Comparison of ENCODE assay signal across 8 cellular contexts in genomic region chr1:1058921-1059493, GRCh38. TPM values are rescaled to one million over a fixed set of nuclear protein-coding genes. Genes with fewer than 3 reads are reported as not detected.
A peak's percentile ranks its signal among the peaks of the same experiment; 100 is the strongest.
DNase-seq lines count a peak whose midpoint lies in the region; ATAC-seq, FAIRE-seq and TF ChIP-seq lines count a peak whose summit lies in the region.

No MANE protein-coding gene starts in this region.

- 0 out of 2 replicates have a peak, but pooled peaks have one; percentile 34 for TF ChIP-seq POLR2A in GM12878 (IDR thresholded peaks at IDR 0.05; ENCODE audit: low read depth, low read length)

- CTCF ChIA-PET in GM12878 (lab: Yijun Ruan, JAX), result interaction anchor here (0.7 to 8.7 kb wide), 10 partner anchors 15 to 154 kb away, joined by 3 to 83 read pairs (median 4); partner anchors contain the start of genes ISG15 and PLEKHN1

- BruUV-seq in GM12878 (replicated peaks; lab: Mats Ljungman, UMichigan), result no TSS peak

- H3K27me3 Mint-ChIP-seq in type B pancreatic cell, result peaks cover 40% of the 10 kb centered on the region

- in situ Hi-C loops in GM12878 (cut with MboI), result no loop called here

- no peak overlapping the region for H3K27ac Mint-ChIP-seq in type B pancreatic cell

- H3K4me1 ChIP-seq in GM12878 (ENCODE audit: control insufficient read depth, insufficient read depth, low read length), result peaks cover 24% of the 10 kb centered on the region

- DNase-seq in activated gamma-delta T cell treated with Interleukin-2 at 50 U/mL for 16 hours (peak; percentile 29), activated gamma-delta T cell (lab: John Stamatoyannopoulos, UW) (no peak), NCI-H2227 (lab: John Stamatoyannopoulos, UW; ENCODE audit: unreplicated experiment) (peak; percentile 70), GM12878 (ENCODE audit: low read depth, low spot score) (no peak), left colon (peak in 1 of 2 donors; percentile 39), type B pancreatic cell (ENCODE audit: extremely low spot score, unreplicated experiment) (no peak), COR-L47 (lab: John Stamatoyannopoulos, UW) (no peak)

- SMC1A ChIA-PET in GM12878 (lab: Charles Lee; ENCODE audit: uncharacterized antibody, unreplicated experiment), result interaction anchor here (1.0 to 1.1 kb wide), 2 partner anchors 26 to 83 kb away, joined by 3 read pairs; no protein-coding TSS in a partner anchor

- no peaks in the 10 kb centered on the region for H3K79me2 ChIP-seq in GM12878 (ENCODE audit: control insufficient read depth, insufficient read depth, low read length)

- no peak for TF ChIP-seq EP300 in GM12878 (IDR thresholded peaks at IDR 0.05; ENCODE audit: borderline replicate concordance in 1 of 2, control insufficient read depth in 1 of 2, low read depth in 2 of 2, low read length in 2 of 2)

- peak overlapping the region; percentile 67; the same call in 1 of the 2 replicates for H3K4me3 ChIP-seq in GM12878

- RAD21 ChIA-PET in GM12878 (lab: Charles Lee; ENCODE audit: unreplicated experiment), result interaction anchor here (1.0 to 1.6 kb wide), 9 partner anchors 20 to 153 kb away, joined by 3 to 15 read pairs (median 4); partner anchors contain the start of gene ISG15

- 2% methylated on average over 35 of the region's 48 CpGs for WGBS in GM12878 (ENCODE audit: insufficient coverage, insufficient replicate concordance, low lambda C conversion rate, missing lambda C conversion rate)

- H3K36me3 ChIP-seq in GM12878 (ENCODE audit: control insufficient read depth in 2 of 2, insufficient read depth in 2 of 2, low read length in 1 of 2), result peaks cover 0 to 3% of the 10 kb centered on the region in 2 experiments; a peak in 1 of 4 replicates

- ATAC-seq in HG02623 (IDR thresholded peaks at IDR 0.05; ENCODE audit: unreplicated experiment) (peak; percentile 25), GM12878 (peak; percentile 49), left colon (peak; percentile 17)

- no peak for FAIRE-seq in GM12878 (lab: Jason Lieb, UNC)

- no peaks in the 10 kb centered on the region for H3K27me3 ChIP-seq in GM12878 (replicated peaks in 1 of 2; ENCODE audit: control insufficient read depth in 2 of 2, insufficient read depth in 2 of 2, low read length in 1 of 2)

- peak overlapping the region; percentile 99 for H3K4me2 ChIP-seq in GM12878 (ENCODE audit: control insufficient read depth, insufficient read depth)

- H2AFZ ChIP-seq in GM12878 (ENCODE audit: control insufficient read depth, low read depth, low read length), result peak overlapping the region; percentile 72

- no peak overlapping the region for H3K27ac ChIP-seq in GM12878 (ENCODE audit: control insufficient read depth, insufficient read depth)

- no peaks in the 10 kb centered on the region for H3K36me3 Mint-ChIP-seq in type B pancreatic cell

- peak overlapping the region; percentile 79 for H3K4me3 Mint-ChIP-seq in type B pancreatic cell

- H3K9me3 Mint-ChIP-seq in type B pancreatic cell, result no peaks in the 10 kb centered on the region

- H4K20me1 ChIP-seq in GM12878 (ENCODE audit: control insufficient read depth, insufficient read depth), result no peaks in the 10 kb centered on the region

- intact Hi-C loops in GM12878 (cut with micrococcal nuclease; ENCODE audit: unreplicated experiment), result loop anchor here (1.0 kb wide), 1 partner anchor 26 kb away; no protein-coding TSS in a partner anchor
- intact Hi-C loops in left colon (cut with DNase I, micrococcal nuclease), result no loop called here

- TF ChIP-seq CTCF in GM12878 (IDR thresholded peaks at IDR 0.05 in 2 of 3, conservative IDR thresholded peaks at IDR 0.05 in 1 of 3; ENCODE audit: control insufficient read depth in 2 of 3, extremely low read depth in 1 of 3, insufficient read depth in 1 of 3, low read depth in 3 of 3, low read length in 3 of 3), result peak in 2 of 3 experiments; percentile 35 to 52; a peak in 3 of 6 replicates
- peak; percentile 69 for TF ChIP-seq CTCF in type B pancreatic cell (conservative IDR thresholded peaks at IDR 0.05)

- no peak for TF ChIP-seq RAD21 in GM12878 (IDR thresholded peaks at IDR 0.05; ENCODE audit: insufficient read depth, low read depth, low read length)

- H3K4me1 Mint-ChIP-seq in type B pancreatic cell (ENCODE audit: unreplicated experiment), result peaks cover 5% of the 10 kb centered on the region

- no peaks in the 10 kb centered on the region for H3K9me3 ChIP-seq in GM12878 (replicated peaks; ENCODE audit: control insufficient read depth, insufficient read depth, low read length)

- POLR2A ChIA-PET in GM12878 (lab: Charles Lee), result interaction anchor here (0.6 to 1.9 kb wide), 6 partner anchors 19 to 192 kb away, joined by 3 to 9 read pairs (median 4); partner anchors contain the start of gene ISG15

- peak overlapping the region; percentile 8; the same call in 1 of the 2 replicates for H3K9ac ChIP-seq in GM12878 (ENCODE audit: control insufficient read depth, insufficient read depth, low read length)

RNA-seq across cellular contexts. Expression of gene RNF223, which starts 15.1 kb away (rescaled TPM):
- total RNA-seq in GM12878 (2013; cell fraction: nucleolus; rRNA removed), result 0.33 TPM in 1 of 2 replicates, not detected in the other
- total RNA-seq in GM12878 (2014; rRNA removed) (0.06 TPM in 1 of 2 replicates, not detected in the other), GM12878 (2014; rRNA removed; fragmentation: Illumina TruSeq; extraction: Trizol) (not detected in 2 replicates), GM12878 (2021) (not detected in 2 replicates), left colon (1 to 10 TPM; 3.4 to 5.3 TPM), type B pancreatic cell (ENCODE audit: low replicate concordance) (1.2 and 2.5 TPM in 2 replicates)
- polyA plus RNA-seq in GM12878 (2011; ENCODE audit: low read depth), result not detected
- polyA plus RNA-seq in GM12878 (2011; rRNA removed) (not detected in 2 replicates), GM12878 (2014; fragmentation: Illumina TruSeq; extraction: Trizol) (not detected in 2 replicates), GM12878 (2014; fragmentation: Nextera tagmentation; extraction: Ambion mirVana) (not detected), GM12878 (2014; rRNA removed) (not detected in 2 replicates), GM12878 (2016; fragmentation: Nextera tagmentation; extraction: Ambion mirVana) (not detected)
- not detected in 2 replicates for polyA plus RNA-seq in GM12878 (2011; cell fraction: cytosol; rRNA removed)
- not detected in 2 replicates for polyA plus RNA-seq in GM12878 (2011; cell fraction: nucleus; rRNA removed)
- 0.11 and 0.21 TPM in 2 replicates for polyA plus RNA-seq in GM12878 (2012)
- polyA minus RNA-seq in GM12878 (2011; rRNA and poly(A)+ RNA removed), result not detected in 2 replicates
- polyA minus RNA-seq in GM12878 (2011; cell fraction: cytosol; rRNA and poly(A)+ RNA removed), result not detected in 2 replicates
- not detected in 2 replicates for polyA minus RNA-seq in GM12878 (2011; cell fraction: nucleus; rRNA and poly(A)+ RNA removed)

RNA-seq across cellular contexts. Expression of gene AGRN, which starts 39.1 kb away (rescaled TPM):
- total RNA-seq in GM12878 (2013; cell fraction: nucleolus; rRNA removed), result 203 and 241 TPM in 2 replicates
- total RNA-seq in GM12878 (2014; rRNA removed) (10.0 and 11.0 TPM in 2 replicates), GM12878 (2014; rRNA removed; fragmentation: Illumina TruSeq; extraction: Trizol) (3.1 and 3.6 TPM in 2 replicates), GM12878 (2021) (40.4 and 41.8 TPM in 2 replicates), left colon (10 to 100 TPM; 54.0 to 59.5 TPM), type B pancreatic cell (ENCODE audit: low replicate concordance) (166 and 285 TPM in 2 replicates)
- 16.8 TPM for polyA plus RNA-seq in GM12878 (2011; ENCODE audit: low read depth)
- polyA plus RNA-seq in GM12878 (2011; rRNA removed) (13.3 and 21.7 TPM in 2 replicates), GM12878 (2014; fragmentation: Illumina TruSeq; extraction: Trizol) (5.0 and 6.3 TPM in 2 replicates), GM12878 (2014; fragmentation: Nextera tagmentation; extraction: Ambion mirVana) (under 1 TPM; 0.02 TPM), GM12878 (2014; rRNA removed) (23.7 and 25.1 TPM in 2 replicates), GM12878 (2016; fragmentation: Nextera tagmentation; extraction: Ambion mirVana) (under 1 TPM; 0.95 to 0.96 TPM)
- polyA plus RNA-seq in GM12878 (2011; cell fraction: cytosol; rRNA removed), result 32.2 and 37.6 TPM in 2 replicates
- polyA plus RNA-seq in GM12878 (2011; cell fraction: nucleus; rRNA removed), result 468 and 475 TPM in 2 replicates
- polyA plus RNA-seq in GM12878 (2012), result 33.2 and 37.4 TPM in 2 replicates
- polyA minus RNA-seq in GM12878 (2011; rRNA and poly(A)+ RNA removed), result 27.1 and 40.5 TPM in 2 replicates
- 25.4 and 29.5 TPM in 2 replicates for polyA minus RNA-seq in GM12878 (2011; cell fraction: cytosol; rRNA and poly(A)+ RNA removed)
- polyA minus RNA-seq in GM12878 (2011; cell fraction: nucleus; rRNA and poly(A)+ RNA removed), result 65.0 and 71.8 TPM in 2 replicates

RNA-seq across cellular contexts. Expression of gene ISG15, which starts 45.7 kb away (rescaled TPM):
- 7.8 and 8.2 TPM in 2 replicates for total RNA-seq in GM12878 (2013; cell fraction: nucleolus; rRNA removed)
- total RNA-seq in GM12878 (2014; rRNA removed), result 357 and 384 TPM in 2 replicates
- 72.7 and 74.1 TPM in 2 replicates for total RNA-seq in GM12878 (2014; rRNA removed; fragmentation: Illumina TruSeq; extraction: Trizol)
- 282 and 338 TPM in 2 replicates for total RNA-seq in GM12878 (2021)
- 95.7 TPM for polyA plus RNA-seq in GM12878 (2011; ENCODE audit: low read depth)
- 108 and 314 TPM in 2 replicates for polyA plus RNA-seq in GM12878 (2011; rRNA removed)
- polyA plus RNA-seq in GM12878 (2011; cell fraction: cytosol; rRNA removed), result 516 and 935 TPM in 2 replicates
- polyA plus RNA-seq in GM12878 (2011; cell fraction: nucleus; rRNA removed), result 365 and 403 TPM in 2 replicates
- 362 and 375 TPM in 2 replicates for polyA plus RNA-seq in GM12878 (2012)
- 1.3 and 7.8 TPM in 2 replicates for polyA plus RNA-seq in GM12878 (2014; fragmentation: Illumina TruSeq; extraction: Trizol)
- polyA plus RNA-seq in GM12878 (2014; fragmentation: Nextera tagmentation; extraction: Ambion mirVana), result 100 to 1,000 TPM in 1 of 2 experiments, 10 to 100 TPM in 1; 68.9 to 126 TPM
- polyA plus RNA-seq in GM12878 (2014; rRNA removed), result 378 and 409 TPM in 2 replicates
- 100 to 1,000 TPM; 266 to 307 TPM for polyA plus RNA-seq in GM12878 (2016; fragmentation: Nextera tagmentation; extraction: Ambion mirVana)
- 73.1 and 231 TPM in 2 replicates for polyA minus RNA-seq in GM12878 (2011; rRNA and poly(A)+ RNA removed)
- polyA minus RNA-seq in GM12878 (2011; cell fraction: cytosol; rRNA and poly(A)+ RNA removed), result 81.3 and 93.7 TPM in 2 replicates
- 59.8 and 76.6 TPM in 2 replicates for polyA minus RNA-seq in GM12878 (2011; cell fraction: nucleus; rRNA and poly(A)+ RNA removed)
- total RNA-seq in left colon, result 10 to 100 TPM; 31.2 to 37.9 TPM
- total RNA-seq in type B pancreatic cell (ENCODE audit: low replicate concordance), result 20.8 and 34.6 TPM in 2 replicates

RNA-seq across cellular contexts. Expression of gene C1orf159, which starts 56.9 kb away (rescaled TPM):
- 49.9 and 52.4 TPM in 2 replicates for total RNA-seq in GM12878 (2013; cell fraction: nucleolus; rRNA removed)
- total RNA-seq in GM12878 (2014; rRNA removed) (12.2 and 16.8 TPM in 2 replicates), GM12878 (2014; rRNA removed; fragmentation: Illumina TruSeq; extraction: Trizol) (2.3 and 3.0 TPM in 2 replicates), GM12878 (2021) (15.5 and 18.7 TPM in 2 replicates), left colon (10 to 100 TPM; 17.6 to 28.6 TPM), type B pancreatic cell (ENCODE audit: low replicate concordance) (20.0 and 21.2 TPM in 2 replicates)
- 3.3 TPM for polyA plus RNA-seq in GM12878 (2011; ENCODE audit: low read depth)
- polyA plus RNA-seq in GM12878 (2011; rRNA removed) (1.9 and 5.1 TPM in 2 replicates), GM12878 (2014; fragmentation: Illumina TruSeq; extraction: Trizol) (0.24 and 1.3 TPM in 2 replicates), GM12878 (2014; fragmentation: Nextera tagmentation; extraction: Ambion mirVana) (under 1 TPM; 0.11 to 0.44 TPM), GM12878 (2014; rRNA removed) (23.4 TPM in 2 replicates), GM12878 (2016; fragmentation: Nextera tagmentation; extraction: Ambion mirVana) (10 to 100 TPM; 10.9 to 12.1 TPM)
- polyA plus RNA-seq in GM12878 (2011; cell fraction: cytosol; rRNA removed), result 7.7 and 14.7 TPM in 2 replicates
- polyA plus RNA-seq in GM12878 (2011; cell fraction: nucleus; rRNA removed), result 75.7 and 94.5 TPM in 2 replicates
- 8.7 and 10.2 TPM in 2 replicates for polyA plus RNA-seq in GM12878 (2012)
- 2.0 and 6.2 TPM in 2 replicates for polyA minus RNA-seq in GM12878 (2011; rRNA and poly(A)+ RNA removed)
- 4.1 and 5.5 TPM in 2 replicates for polyA minus RNA-seq in GM12878 (2011; cell fraction: cytosol; rRNA and poly(A)+ RNA removed)
- 12.5 and 19.2 TPM in 2 replicates for polyA minus RNA-seq in GM12878 (2011; cell fraction: nucleus; rRNA and poly(A)+ RNA removed)

RNA-seq across cellular contexts. Expression of gene HES4, which starts 59.1 kb away (rescaled TPM):
- total RNA-seq in GM12878 (2013; cell fraction: nucleolus; rRNA removed), result 1.2 and 2.2 TPM in 2 replicates
- total RNA-seq in GM12878 (2014; rRNA removed), result 0.73 and 0.76 TPM in 2 replicates
- total RNA-seq in GM12878 (2014; rRNA removed; fragmentation: Illumina TruSeq; extraction: Trizol), result not detected in 2 replicates
- total RNA-seq in GM12878 (2021), result 0.97 and 1.2 TPM in 2 replicates
- polyA plus RNA-seq in GM12878 (2011; ENCODE audit: low read depth), result 0.45 TPM
- 0.62 and 1.7 TPM in 2 replicates for polyA plus RNA-seq in GM12878 (2011; rRNA removed)
- polyA plus RNA-seq in GM12878 (2011; cell fraction: cytosol; rRNA removed), result 5.7 and 9.0 TPM in 2 replicates
- 26.7 and 31.4 TPM in 2 replicates for polyA plus RNA-seq in GM12878 (2011; cell fraction: nucleus; rRNA removed)
- 0.47 and 2.2 TPM in 2 replicates for polyA plus RNA-seq in GM12878 (2012)
- not detected in 2 replicates for polyA plus RNA-seq in GM12878 (2014; fragmentation: Illumina TruSeq; extraction: Trizol)
- polyA plus RNA-seq in GM12878 (2014; fragmentation: Nextera tagmentation; extraction: Ambion mirVana), result not detected
- 0.75 and 0.85 TPM in 2 replicates for polyA plus RNA-seq in GM12878 (2014; rRNA removed)
- under 1 TPM in 1 of 2 experiments, not detected in 1; 0.44 TPM for polyA plus RNA-seq in GM12878 (2016; fragmentation: Nextera tagmentation; extraction: Ambion mirVana)
- polyA minus RNA-seq in GM12878 (2011; rRNA and poly(A)+ RNA removed), result 0.41 TPM in 1 of 2 replicates, not detected in the other
- 2.3 and 3.1 TPM in 2 replicates for polyA minus RNA-seq in GM12878 (2011; cell fraction: cytosol; rRNA and poly(A)+ RNA removed)
- 3.3 and 3.7 TPM in 2 replicates for polyA minus RNA-seq in GM12878 (2011; cell fraction: nucleus; rRNA and poly(A)+ RNA removed)
- 10 to 100 TPM; 19.5 to 24.2 TPM for total RNA-seq in left colon
- 37.6 and 54.1 TPM in 2 replicates for total RNA-seq in type B pancreatic cell (ENCODE audit: low replicate concordance)

Comparison
In these comparisons a context has a peak if more than half of its experiments do, and no peak if none do; other contexts are left out.
1. DNase-seq: peak in activated gamma-delta T cell treated with Interleukin-2 at 50 U/mL for 16 hours (single experiment) and NCI-H2227 (single experiment); none in activated gamma-delta T cell (single experiment), GM12878 (single experiment), type B pancreatic cell (single experiment) and COR-L47 (single experiment).
2. Peak in every context shown above with its lines, with median percentiles within 50 percentile points of each other: ATAC-seq.